Comparison of ENCODE assay signal across 23 cellular contexts in the genomic region with DNA sequence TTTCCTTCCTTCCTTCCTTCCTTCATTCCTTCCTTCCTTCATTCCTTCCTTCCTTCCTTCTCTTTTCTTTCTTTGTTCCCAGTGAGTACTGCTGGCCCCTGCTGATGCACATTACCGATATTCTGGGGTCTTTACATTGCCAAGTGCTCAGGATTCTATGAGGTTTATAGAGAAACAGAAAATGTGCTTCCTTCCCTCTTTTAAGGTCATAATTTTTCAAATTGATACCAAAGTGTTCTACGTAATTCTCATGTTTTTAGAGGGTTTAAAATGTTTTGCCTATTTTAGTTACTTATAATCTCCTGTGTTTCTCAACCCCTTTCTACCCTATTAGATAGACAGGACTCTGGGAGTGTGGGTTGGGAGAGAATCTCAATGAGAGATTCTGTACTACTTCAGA.
A peak's percentile ranks its signal among the peaks of the same experiment; 100 is the strongest.
DNase-seq lines count a peak whose midpoint lies in the region; ATAC-seq and TF ChIP-seq lines count a peak whose summit lies in the region.
"Had no signal": no experiment of that assay in that cellular context is flagged by ENCODE, and none has a peak within 500 bp of the region (broad histone marks: within the 10 kb centered on the region; RNA-seq: fewer than 3 reads in every experiment).

No MANE protein-coding gene starts in this region.

- no peaks in the 10 kb centered on the region for H3K9me3 ChIP-seq in A673 (ENCODE audit: low read depth, low read length, poor library complexity, severe bottlenecking)
- no peaks in the 10 kb centered on the region for H3K9me3 ChIP-seq in SK-N-MC (ENCODE audit: low read depth, low read length)
- peaks cover 0 to 4% (median 0%) of the 10 kb centered on the region in 5 donors for H3K9me3 ChIP-seq in subcutaneous abdominal adipose tissue (ENCODE audit: control insufficient read depth in 5 of 5, low read length in 5 of 5)
- H3K9me3 ChIP-seq in CD8-positive, alpha-beta T cell (ENCODE audit: low read length): no peaks in the 10 kb centered on the region

- H3K4me1 ChIP-seq in A673 (ENCODE audit: insufficient read depth, low read length, poor library complexity, severe bottlenecking) (peaks cover 5% of the 10 kb centered on the region), subcutaneous abdominal adipose tissue (ENCODE audit: control insufficient read depth in 5 of 5, insufficient read depth in 5 of 5, low read length in 5 of 5) (peaks cover 0 to 21% (median 16%) of the 10 kb centered on the region in 5 donors)
- no peaks in the 10 kb centered on the region for H3K4me1 ChIP-seq in CD8-positive, alpha-beta T cell (ENCODE audit: insufficient read depth, low read length)
- H3K4me1 ChIP-seq: BLaER1 treated with 17β-estradiol and CSF1 and Interleukin-3, amounts not matched to agents 10 nM and 100 nM had no signal

- CTCF ChIA-PET in A673 (lab: Charles Lee): no interaction called here
- CTCF ChIA-PET in CD8-positive, alpha-beta T cell (lab: Charles Lee): no interaction called here

- no peak overlapping the region for H3K4me3 Mint-ChIP-seq in memory B cell
- H3K4me3 Mint-ChIP-seq in CD8-positive, alpha-beta T cell: no peak overlapping the region
- H3K4me3 Mint-ChIP-seq: B cell; CD4-positive, alpha-beta T cell; CD8-positive, alpha-beta memory T cell had no signal

- H3K9me3 Mint-ChIP-seq in memory B cell: peaks cover 7% of the 10 kb centered on the region
- H3K9me3 Mint-ChIP-seq in CD8-positive, alpha-beta T cell: peaks cover 2% of the 10 kb centered on the region

- peak overlapping the region; percentile 92 for H3K9ac ChIP-seq in SK-N-MC (ENCODE audit: insufficient read length)
- no peak overlapping the region for H3K9ac ChIP-seq in subcutaneous abdominal adipose tissue (ENCODE audit: low read length in 5 of 5)
- H3K9ac ChIP-seq: BLaER1 treated with 17β-estradiol and CSF1 and Interleukin-3, amounts not matched to agents 10 nM and 100 nM had no signal

- H3K27me3 ChIP-seq in A673 (replicated peaks; ENCODE audit: insufficient read depth, low read depth, low read length, poor library complexity) (no peaks in the 10 kb centered on the region), subcutaneous abdominal adipose tissue (ENCODE audit: control insufficient read depth in 5 of 5, insufficient read depth in 4 of 5, low read length in 5 of 5) (no peaks in the 10 kb centered on the region)
- no peaks in the 10 kb centered on the region for H3K27me3 ChIP-seq in CD8-positive, alpha-beta T cell (ENCODE audit: insufficient read depth, low read length)
- H3K27me3 ChIP-seq: BLaER1 treated with 17β-estradiol and CSF1 and Interleukin-3, amounts not matched to agents 10 nM and 100 nM had no signal

- intact Hi-C loops in A673 (cut with micrococcal nuclease; ENCODE audit: unreplicated experiment): loop anchor here (5.0 to 10.0 kb wide), 4 partner anchors 119 to 432 kb away; no protein-coding TSS in a partner anchor
- intact Hi-C loops in CD8-positive, alpha-beta T cell (cut with DNase I, micrococcal nuclease): no loop called here

- TF ChIP-seq CTCF in A673 (conservative IDR thresholded peaks at IDR 0.05; ENCODE audit: low read depth, low read length): no peak
- TF ChIP-seq CTCF in CD8-positive, alpha-beta T cell (IDR thresholded peaks at IDR 0.05): no peak

- no TSS peak for BruUV-seq in A673 (replicated peaks; lab: Mats Ljungman, UMichigan)

- H3K27ac ChIP-seq in A673 (ENCODE audit: low read depth, low read length, poor library complexity, severe bottlenecking) (peak overlapping the region; percentile 79), SK-N-MC (peak overlapping the region; percentile 99), subcutaneous abdominal adipose tissue (ENCODE audit: low read depth, low read length) (peak overlapping the region; percentile 8)
- H3K27ac ChIP-seq in CD8-positive, alpha-beta T cell (ENCODE audit: low read depth, low read length): no peak overlapping the region
- H3K27ac ChIP-seq: BLaER1 treated with 17β-estradiol and CSF1 and Interleukin-3, amounts not matched to agents 10 nM and 100 nM; C4-2B had no signal

- peak overlapping the region; percentile 90 for H3K27ac Mint-ChIP-seq in memory B cell
- no peak overlapping the region for H3K27ac Mint-ChIP-seq in CD8-positive, alpha-beta T cell
- H3K27ac Mint-ChIP-seq: B cell; CD4-positive, alpha-beta T cell; CD8-positive, alpha-beta memory T cell had no signal

- H3K36me3 ChIP-seq in A673 (ENCODE audit: insufficient read depth, low read length, poor library complexity, severe bottlenecking): no peaks in the 10 kb centered on the region
- peaks cover 15% of the 10 kb centered on the region; the same call in 1 of the 2 replicates for H3K36me3 ChIP-seq in SK-N-MC (ENCODE audit: insufficient read depth, low read length)
- H3K36me3 ChIP-seq in subcutaneous abdominal adipose tissue (ENCODE audit: control insufficient read depth in 5 of 5, insufficient read depth in 5 of 5, low read length in 5 of 5): no peaks in the 10 kb centered on the region
- H3K36me3 ChIP-seq in CD8-positive, alpha-beta T cell (ENCODE audit: insufficient read depth, low read length): no peaks in the 10 kb centered on the region

- DNase-seq in A673 (ENCODE audit: low spot score): peak; percentile 63
- DNase-seq in SK-N-MC (ENCODE audit: low read depth, low spot score): peak; percentile 95
- no peak for DNase-seq in memory B cell (ENCODE audit: low spot score in 2 of 2)
- no peak for DNase-seq in CD8-positive, alpha-beta T cell
- no peak for DNase-seq in SKM-1 (lab: John Stamatoyannopoulos, UW; ENCODE audit: unreplicated experiment)
- DNase-seq: 8988T; AML-193; CD4-positive, alpha-beta T cell; CD8-positive, alpha-beta memory T cell; COR-L47; DMS 273 treated with DMSO at 0.1 percent for 48 hours; DMS153; DMS53; DMS79; DND-41; EL; GDM1 had no signal

- peaks cover 4% of the 10 kb centered on the region for H3K4me1 Mint-ChIP-seq in memory B cell
- H3K4me1 Mint-ChIP-seq in CD8-positive, alpha-beta T cell (ENCODE audit: low read depth): no peaks in the 10 kb centered on the region
- H3K4me1 Mint-ChIP-seq: B cell; CD8-positive, alpha-beta memory T cell had no signal

- no peaks in the 10 kb centered on the region for H3K27me3 Mint-ChIP-seq in memory B cell
- no peaks in the 10 kb centered on the region for H3K27me3 Mint-ChIP-seq in CD8-positive, alpha-beta T cell (ENCODE audit: low read depth)
- H3K27me3 Mint-ChIP-seq: B cell; CD4-positive, alpha-beta T cell; CD8-positive, alpha-beta memory T cell had no signal

- POLR2A ChIA-PET in A673 (lab: Charles Lee; ENCODE audit: low non-redundant PET): no interaction called here
- POLR2A ChIA-PET in CD8-positive, alpha-beta T cell (lab: Charles Lee): no interaction called here

- ATAC-seq in memory B cell (ENCODE audit: low read depth): no peak
- ATAC-seq in CD8-positive, alpha-beta T cell: no peak
- no peak for ATAC-seq in GM19324 (IDR thresholded peaks at IDR 0.05; ENCODE audit: low FRiP score, unreplicated experiment)
- ATAC-seq: GM12878 had no signal

- H3K4me3 ChIP-seq in A673 (ENCODE audit: low read depth, low read length, poor library complexity, severe bottlenecking) (no peak overlapping the region), SK-N-MC (peak overlapping the region; percentile 39), subcutaneous abdominal adipose tissue (ENCODE audit: low read depth in 1 of 5, low read length in 5 of 5) (no peak overlapping the region)
- no peak overlapping the region for H3K4me3 ChIP-seq in CD8-positive, alpha-beta T cell (ENCODE audit: low read depth, low read length)
- H3K4me3 ChIP-seq: BLaER1 treated with 17β-estradiol and CSF1 and Interleukin-3, amounts not matched to agents 10 nM and 100 nM; GM12878 had no signal

- peaks cover 14% of the 10 kb centered on the region for H3K36me3 Mint-ChIP-seq in memory B cell
- H3K36me3 Mint-ChIP-seq in CD8-positive, alpha-beta T cell: no peaks in the 10 kb centered on the region
- H3K36me3 Mint-ChIP-seq: CD8-positive, alpha-beta memory T cell had no signal

Comparison
In these comparisons a context has a peak if more than half of its experiments do, and no peak if none do; other contexts are left out.
1. DNase-seq: peak in A673 (single experiment) and SK-N-MC (single experiment); none in memory B cell (0 of 2), CD8-positive, alpha-beta T cell (0 of 7) and SKM-1 (single experiment).